2 cellular contexts compared by ENCODE assay signal in the genomic region with DNA sequence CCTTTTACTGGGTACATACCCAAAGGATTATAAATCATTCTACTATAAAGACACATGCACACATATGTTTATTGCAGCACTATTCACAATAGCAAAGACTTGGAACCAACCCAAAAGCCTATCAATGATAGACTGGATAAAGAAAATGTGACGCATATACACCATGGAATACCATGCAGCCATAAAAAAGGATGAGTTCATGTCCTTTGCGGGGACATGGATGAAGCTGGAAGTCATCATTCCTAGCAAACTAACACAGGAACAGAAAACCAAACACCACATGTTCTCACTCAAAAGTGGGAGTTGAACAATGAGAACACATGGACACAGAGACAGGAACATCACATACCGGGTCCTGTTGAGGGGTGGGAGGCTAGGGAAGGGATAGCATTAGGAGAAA.
A peak's percentile ranks its signal among the peaks of the same experiment; 100 is the strongest.
DNase-seq lines count a peak whose midpoint lies in the region; ATAC-seq, FAIRE-seq and TF ChIP-seq lines count a peak whose summit lies in the region.
"Not testable (repeated sequence)": the region's sequence is repeated elsewhere in the genome, so short reads cannot be mapped to it uniquely, and the experiment has no call there.

No MANE protein-coding gene starts in this region.

- not testable (repeated sequence) for ATAC-seq in K562

- in situ Hi-C loops in K562 (cut with MboI) = not testable (repeated sequence)

- not testable (repeated sequence) for H3K9me3 ChIP-seq in HEK293 (ENCODE audit: control insufficient read depth, insufficient read depth, low read depth, low read length); K562 (replicated peaks; ENCODE audit: control insufficient read depth, insufficient read depth, low read depth, low read length)

- not testable (repeated sequence) for TF ChIP-seq CTCF in HEK293 (tag by site-specific recombination; IDR thresholded peaks at IDR 0.05); K562 (IDR thresholded peaks at IDR 0.05 in 2 of 3, conservative IDR thresholded peaks at IDR 0.05 in 1 of 3; ENCODE audit: insufficient read depth in 2 of 3, low read depth in 1 of 3, low read length in 3 of 3)

- H3K27me3 ChIP-seq in K562 (ENCODE audit: control insufficient read depth in 2 of 2, insufficient read depth in 2 of 2, low read length in 2 of 2) = not testable (repeated sequence)

- not testable (repeated sequence) for H2AFZ ChIP-seq in K562 (ENCODE audit: low read depth, low read length)

- POLR2A ChIA-PET in HEK293 (lab: Yijun Ruan, JAX); K562 (lab: Yijun Ruan, JAX): not testable (repeated sequence)

- not testable (repeated sequence) for H3K36me3 ChIP-seq in HEK293 (ENCODE audit: control insufficient read depth in 2 of 2, insufficient read depth in 1 of 2, low read length in 2 of 2); K562 (ENCODE audit: control insufficient read depth, insufficient read depth, low read length)

- H3K27ac ChIP-seq in HEK293 (ENCODE audit: extremely low read depth, low read depth, low read length); K562 (ENCODE audit: extremely low read depth, low read depth, low read length): not testable (repeated sequence)

- not testable (repeated sequence) for FAIRE-seq in K562 (lab: Jason Lieb, UNC)

- H3K4me2 ChIP-seq in K562 (ENCODE audit: insufficient read depth, low read length) = not testable (repeated sequence)

- not testable (repeated sequence) for H3K79me2 ChIP-seq in K562 (ENCODE audit: control insufficient read depth, insufficient read depth, low read length)

- CTCF ChIA-PET in HEK293 (lab: Yijun Ruan, JAX); K562 (lab: Yijun Ruan, JAX; ENCODE audit: low intra/inter-chr PET ratio): not testable (repeated sequence)

- not testable (repeated sequence) for H3K4me3 ChIP-seq in HEK293 (ENCODE audit: low read depth, low read length); K562

- H3K9ac ChIP-seq in K562 (ENCODE audit: insufficient read depth in 1 of 2, low read depth in 2 of 2, low read length in 2 of 2) = not testable (repeated sequence)

- 11% methylated on average over 3 of the region's 3 CpGs for WGBS in K562 (ENCODE audit: insufficient coverage, low coverage, missing lambda C conversion rate)

- TF ChIP-seq RAD21 in K562 (CRISPR knock-in tag; conservative IDR thresholded peaks at IDR 0.05 in 1 of 2, IDR thresholded peaks at IDR 0.05 in 1 of 2) = not testable (repeated sequence)

- not testable (repeated sequence) for DNase-seq in K562 (ENCODE audit: extremely low read depth in 1 of 4, low spot score in 3 of 4)

- H3K4me1 ChIP-seq in HEK293 (ENCODE audit: control insufficient read depth, insufficient read depth, low read length); K562 (replicated peaks in 1 of 2; ENCODE audit: control insufficient read depth in 2 of 2, insufficient read depth in 2 of 2, low read length in 2 of 2): not testable (repeated sequence)

- not testable (repeated sequence) for H3K9me1 ChIP-seq in K562 (ENCODE audit: control insufficient read depth, insufficient read depth, low read length)

- intact Hi-C loops in K562 (cut with micrococcal nuclease) = not testable (repeated sequence)

- not testable (repeated sequence) for TF ChIP-seq EP300 in K562 (IDR thresholded peaks at IDR 0.05; ENCODE audit: low read length)

- not testable (repeated sequence) for H4K20me1 ChIP-seq in K562 (replicated peaks; ENCODE audit: control insufficient read depth, insufficient read depth, low read length)

- TF ChIP-seq POLR2A in K562 (conservative IDR thresholded peaks at IDR 0.05) = not testable (repeated sequence)

- BruUV-seq in K562 (replicated peaks; lab: Mats Ljungman, UMichigan) = not testable (repeated sequence)

TF ChIP-seq in HEK293, 187 proteins besides CTCF, POLR2A, EP300 and RAD21:
- TF ChIP-seq, protein P1, sequence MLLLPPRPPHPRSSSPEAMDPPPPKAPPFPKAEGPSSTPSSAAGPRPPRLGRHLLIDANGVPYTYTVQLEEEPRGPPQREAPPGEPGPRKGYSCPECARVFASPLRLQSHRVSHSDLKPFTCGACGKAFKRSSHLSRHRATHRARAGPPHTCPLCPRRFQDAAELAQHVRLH (tag by site-specific recombination; IDR thresholded peaks at IDR 0.05) = peak; percentile 54; the same call in 1 of the 2 replicates
- peak; percentile 93 for TF ChIP-seq ZNF146 (tag by site-specific recombination; IDR thresholded peaks at IDR 0.05)
TF ChIP-seq in HEK293: peak in this region for 2; not testable (repeated sequence) for 185.

TF ChIP-seq in K562, 482 proteins besides CTCF, POLR2A, EP300 and RAD21:
- peak; percentile 82 for TF ChIP-seq ZNF146 (CRISPR knock-in tag; IDR thresholded peaks at IDR 0.05; ENCODE audit: unreplicated experiment)
TF ChIP-seq in K562: peak in this region for 1; not testable (repeated sequence) for 481.
